Comparison of ENCODE assay signal across 8 cellular contexts in genomic region chr15:78437107-78437761, GRCh38. TPM values are rescaled to one million over a fixed set of nuclear protein-coding genes. Genes with fewer than 3 reads are reported as not detected.
A peak's percentile ranks its signal among the peaks of the same experiment; 100 is the strongest.
DNase-seq lines count a peak whose midpoint lies in the region; ATAC-seq and TF ChIP-seq lines count a peak whose summit lies in the region.

No MANE protein-coding gene starts in this region.

- ATAC-seq in GM21529 (IDR thresholded peaks at IDR 0.05; ENCODE audit: unreplicated experiment): no peak

- intact Hi-C loops in left ventricle myocardium inferior (cut with micrococcal nuclease): no loop called here

- H3K9ac ChIP-seq in smooth muscle cell (ENCODE audit: low read depth): peak overlapping the region; percentile 81

- peak overlapping the region; percentile 86 for H3K4me2 ChIP-seq in smooth muscle cell

- TF ChIP-seq CTCF in HFFc6 (IDR thresholded peaks at IDR 0.05) (no peak), left ventricle myocardium inferior (IDR thresholded peaks at IDR 0.05; ENCODE audit: borderline replicate concordance) (no peak), smooth muscle cell (IDR thresholded peaks at IDR 0.05; ENCODE audit: borderline replicate concordance, insufficient read depth, poor library complexity, severe bottlenecking) (no peak)

- no peaks in the 10 kb centered on the region for H3K9me3 ChIP-seq in left ventricle myocardium inferior (replicated peaks)
- no peaks in the 10 kb centered on the region for H3K9me3 ChIP-seq in smooth muscle cell (replicated peaks; ENCODE audit: low read depth)

- H3K27ac ChIP-seq in left ventricle myocardium inferior (replicated peaks) (peak overlapping the region; percentile 96), smooth muscle cell (ENCODE audit: low read depth) (peak overlapping the region; percentile 99)

- H3K4me3 ChIP-seq in left ventricle myocardium inferior: peak overlapping the region; percentile 98
- peak overlapping the region; percentile 99 for H3K4me3 ChIP-seq in smooth muscle cell

- no peaks in the 10 kb centered on the region for H3K9me3 Mint-ChIP-seq in HFFc6
- H3K9me3 Mint-ChIP-seq in activated CD4-positive, alpha-beta memory T cell treated with anti-CD3 and anti-CD28 coated beads, Interleukin-2, amount 10 ng/mL, durations not matched to agents 7 days and 5 days: no peaks in the 10 kb centered on the region

- peak overlapping the region; percentile 93 for H2AFZ ChIP-seq in smooth muscle cell (ENCODE audit: low read depth)

- CTCF ChIA-PET in activated CD4-positive, alpha-beta memory T cell treated with anti-CD3 and anti-CD28 coated beads, Interleukin-2, amount 10 ng/mL, durations not matched to agents 7 days and 5 days (lab: Charles Lee): interaction anchor here (0.8 to 2.1 kb wide), 9 partner anchors 9 to 329 kb away, joined by 3 to 20 read pairs (median 4); partner anchors contain the start of genes PSMA4 and SKIC8

- WGBS in smooth muscle cell (ENCODE audit: low lambda C conversion rate): 18% methylated on average over 11 of the region's 11 CpGs

- H3K79me2 ChIP-seq in smooth muscle cell (ENCODE audit: low read depth): peaks cover 41% of the 10 kb centered on the region

- DNase-seq in COLO829 (ENCODE audit: low spot score) (peak; percentile 24), HFFc6 (no peak), left ventricle myocardium inferior (no peak), smooth muscle cell (lab: John Stamatoyannopoulos, UW; ENCODE audit: unreplicated experiment) (no peak), NCI-H748 (lab: John Stamatoyannopoulos, UW; ENCODE audit: unreplicated experiment) (no peak)
- no peak for DNase-seq in activated CD4-positive, alpha-beta memory T cell treated with anti-CD3 and anti-CD28 coated beads, Interleukin-2, amount 10 ng/mL, durations not matched to agents 7 days and 5 days
- no peak for DNase-seq in central memory CD4-positive, alpha-beta T cell

- H3K27me3 ChIP-seq in left ventricle myocardium inferior (ENCODE audit: low read depth) (no peaks in the 10 kb centered on the region), smooth muscle cell (ENCODE audit: low read depth) (no peaks in the 10 kb centered on the region)

- H3K4me1 ChIP-seq in left ventricle myocardium inferior (peaks cover 51% of the 10 kb centered on the region), smooth muscle cell (ENCODE audit: low read depth) (peaks cover 19% of the 10 kb centered on the region)

- peaks cover 23% of the 10 kb centered on the region for H3K36me3 ChIP-seq in left ventricle myocardium inferior
- peaks cover 4% of the 10 kb centered on the region for H3K36me3 ChIP-seq in smooth muscle cell (ENCODE audit: low read depth)

- H4K20me1 ChIP-seq in smooth muscle cell (ENCODE audit: low read depth): peaks cover 29% of the 10 kb centered on the region

- peak overlapping the region; percentile 89 for H3K4me3 Mint-ChIP-seq in HFFc6
- peak overlapping the region; percentile 92 for H3K4me3 Mint-ChIP-seq in activated CD4-positive, alpha-beta memory T cell treated with anti-CD3 and anti-CD28 coated beads, Interleukin-2, amount 10 ng/mL, durations not matched to agents 7 days and 5 days

- H3K27me3 Mint-ChIP-seq in HFFc6 (ENCODE audit: insufficient read depth): peaks cover 3% of the 10 kb centered on the region; the same call in 1 of the 2 replicates
- peaks cover 6% of the 10 kb centered on the region for H3K27me3 Mint-ChIP-seq in activated CD4-positive, alpha-beta memory T cell treated with anti-CD3 and anti-CD28 coated beads, Interleukin-2, amount 10 ng/mL, durations not matched to agents 7 days and 5 days

- H3K27ac Mint-ChIP-seq in HFFc6: peak overlapping the region; percentile 93
- H3K27ac Mint-ChIP-seq in activated CD4-positive, alpha-beta memory T cell treated with anti-CD3 and anti-CD28 coated beads, Interleukin-2, amount 10 ng/mL, durations not matched to agents 7 days and 5 days: peak overlapping the region; percentile 89

- POLR2A ChIA-PET in activated CD4-positive, alpha-beta memory T cell treated with anti-CD3 and anti-CD28 coated beads, Interleukin-2, amount 10 ng/mL, durations not matched to agents 7 days and 5 days (lab: Charles Lee): interaction anchor here (0.6 to 4.7 kb wide), 33 partner anchors 9 to 437 kb away, joined by 3 to 56 read pairs (median 5); partner anchors contain the start of genes CHRNA5, CIB2, DNAJA4 and HYKK

- peaks cover 30% of the 10 kb centered on the region for H3K4me1 Mint-ChIP-seq in HFFc6 (ENCODE audit: low read depth)
- H3K4me1 Mint-ChIP-seq in activated CD4-positive, alpha-beta memory T cell treated with anti-CD3 and anti-CD28 coated beads, Interleukin-2, amount 10 ng/mL, durations not matched to agents 7 days and 5 days: peaks cover 42% of the 10 kb centered on the region

- H3F3A ChIP-seq in smooth muscle cell (ENCODE audit: low read depth): peaks cover 8% of the 10 kb centered on the region

- H3K36me3 Mint-ChIP-seq in HFFc6 (ENCODE audit: low read depth): peaks cover 16% of the 10 kb centered on the region
- H3K36me3 Mint-ChIP-seq in activated CD4-positive, alpha-beta memory T cell treated with anti-CD3 and anti-CD28 coated beads, Interleukin-2, amount 10 ng/mL, durations not matched to agents 7 days and 5 days (ENCODE audit: low read depth): peaks cover 24% of the 10 kb centered on the region

RNA-seq across cellular contexts. Expression of gene IREB2, which starts 0.8 kb away (rescaled TPM):
- total RNA-seq in HFFc6 (2021; fragmentation: NEBNext Ultra II Directional; extraction: Animal tissue kit (Norgen Biotek cat#: 25700)): 10 to 100 TPM; 35.8 to 42.5 (median 38.5) TPM
- 10 to 100 TPM; 57.8 to 61.5 TPM for total RNA-seq in activated CD4-positive, alpha-beta memory T cell treated with anti-CD3 and anti-CD28 coated beads, Interleukin-2, amount 10 ng/mL, durations not matched to agents 7 days and 5 days
- 23.6 TPM for total RNA-seq in left ventricle myocardium inferior
- 34.3 and 52.0 TPM in 2 replicates for total RNA-seq in smooth muscle cell
- 13.6 and 14.1 TPM in 2 replicates for polyA plus RNA-seq in smooth muscle cell
